9 cellular contexts compared by ENCODE assay signal in genomic region chr1:201042663-201043461, GRCh38. TPM values are rescaled to one million over a fixed set of nuclear protein-coding genes. Genes with fewer than 3 reads are reported as not detected.
DNase-seq lines count a peak whose midpoint lies in the region; FAIRE-seq and TF ChIP-seq lines count a peak whose summit lies in the region.
"Had no signal": no experiment of that assay in that cellular context is flagged by ENCODE, and none has a peak within 500 bp of the region (broad histone marks: within the 10 kb centered on the region; RNA-seq: fewer than 3 reads in every experiment).

No MANE protein-coding gene starts in this region.

- no peaks in the 10 kb centered on the region for H3K4me1 ChIP-seq in astrocyte (ENCODE audit: insufficient read depth, low read length)
- no peaks in the 10 kb centered on the region for H3K4me1 ChIP-seq in small intestine (ENCODE audit: control insufficient read depth in 2 of 2, insufficient read depth in 1 of 2, low read depth in 1 of 2, low read length in 1 of 2)

- H3K27ac ChIP-seq in astrocyte (ENCODE audit: low read depth, low read length) (no peak overlapping the region), small intestine (ENCODE audit: low read depth in 1 of 2, low read length in 1 of 2) (no peak overlapping the region)

- H3K27me3 ChIP-seq in H7 (ENCODE audit: control insufficient read depth, insufficient read depth, low read length) (no peaks in the 10 kb centered on the region), astrocyte (ENCODE audit: insufficient read depth, low read length) (peaks cover 5% of the 10 kb centered on the region), small intestine (ENCODE audit: control insufficient read depth in 2 of 2, insufficient read depth in 2 of 2, low read length in 2 of 2) (no peaks in the 10 kb centered on the region)

- 13 to 28% (median 25%) methylated on average over 14 of the region's 14 CpGs for WGBS in small intestine, 3 donors

- no peaks in the 10 kb centered on the region for H3K79me2 ChIP-seq in astrocyte (ENCODE audit: insufficient read depth, low read length)

- H3K9me3 ChIP-seq in astrocyte (ENCODE audit: insufficient read depth, low read depth, low read length) (no peaks in the 10 kb centered on the region), small intestine (ENCODE audit: control insufficient read depth, low read depth) (no peaks in the 10 kb centered on the region)

- H3K36me3 ChIP-seq in H7 (replicated peaks; ENCODE audit: control insufficient read depth, insufficient read depth, low read length) = no peaks in the 10 kb centered on the region
- H3K36me3 ChIP-seq in astrocyte (ENCODE audit: insufficient read depth, low read length) = no peaks in the 10 kb centered on the region
- H3K36me3 ChIP-seq in small intestine (ENCODE audit: control insufficient read depth in 2 of 2, insufficient read depth in 2 of 2, low read length in 2 of 2) = no peaks in the 10 kb centered on the region

- no peak overlapping the region for H3K4me3 Mint-ChIP-seq in T-helper 2 cell treated with Interferon-gamma antibody and Interleukin-4, amounts not matched to agents 5 μg/mL and 100 μg/mL, for 36 hours
- no peak overlapping the region for H3K4me3 Mint-ChIP-seq in astrocyte (ENCODE audit: unreplicated experiment)
- H3K4me3 Mint-ChIP-seq: activated naive CD4-positive, alpha-beta T cell treated with anti-CD3 and anti-CD28 coated beads, Interleukin-2, amount 50 U/mL, for 24 hours had no signal

- H3K4me1 Mint-ChIP-seq in T-helper 2 cell treated with Interferon-gamma antibody and Interleukin-4, amounts not matched to agents 5 μg/mL and 100 μg/mL, for 36 hours (ENCODE audit: low read depth) = peaks cover 2% of the 10 kb centered on the region
- no peaks in the 10 kb centered on the region for H3K4me1 Mint-ChIP-seq in astrocyte (ENCODE audit: low read depth, unreplicated experiment)
- H3K4me1 Mint-ChIP-seq: activated naive CD4-positive, alpha-beta T cell treated with anti-CD3 and anti-CD28 coated beads, Interleukin-2, amount 50 U/mL, for 24 hours had no signal

- H2AFZ ChIP-seq in astrocyte (ENCODE audit: low read depth, low read length) = peak overlapping the region; percentile 48

- H3K4me3 ChIP-seq in H7 (ENCODE audit: insufficient read depth, low read depth, low read length) (no peak overlapping the region), astrocyte (ENCODE audit: insufficient read depth, low read depth, low read length) (no peak overlapping the region), small intestine (ENCODE audit: low read depth in 1 of 2, low read length in 2 of 2) (no peak overlapping the region)

- FAIRE-seq in astrocyte (lab: Jason Lieb, UNC) = no peak
- FAIRE-seq in small intestine (lab: Jason Lieb, UNC) = no peak

- peak; percentile 87 for DNase-seq in DMS153 (lab: John Stamatoyannopoulos, UW)
- DNase-seq in H7 = peak; percentile 87
- DNase-seq in NCI-H1417 (lab: John Stamatoyannopoulos, UW) = peak; percentile 49 to 88 (median 74)
- peak; percentile 36 for DNase-seq in T-helper 2 cell treated with Interferon-gamma antibody and Interleukin-4, amounts not matched to agents 5 μg/mL and 100 μg/mL, for 36 hours (ENCODE audit: low spot score)
- peak; percentile 41 for DNase-seq in astrocyte (ENCODE audit: low read depth)
- DNase-seq in hepatic stellate cell (ENCODE audit: low spot score) = peak; percentile 68
- DNase-seq in small intestine = peak; percentile 74
- no peak for DNase-seq in T1000 (lab: John Stamatoyannopoulos, UW)

- H3K4me2 ChIP-seq in astrocyte (ENCODE audit: low read length) = no peak overlapping the region

- H3K27ac Mint-ChIP-seq in T-helper 2 cell treated with Interferon-gamma antibody and Interleukin-4, amounts not matched to agents 5 μg/mL and 100 μg/mL, for 36 hours = peak overlapping the region; percentile 42
- no peak overlapping the region for H3K27ac Mint-ChIP-seq in astrocyte (ENCODE audit: unreplicated experiment)
- H3K27ac Mint-ChIP-seq: activated naive CD4-positive, alpha-beta T cell treated with anti-CD3 and anti-CD28 coated beads, Interleukin-2, amount 50 U/mL, for 24 hours had no signal

- peaks cover 3% of the 10 kb centered on the region for H3K27me3 Mint-ChIP-seq in T-helper 2 cell treated with Interferon-gamma antibody and Interleukin-4, amounts not matched to agents 5 μg/mL and 100 μg/mL, for 36 hours (ENCODE audit: low read depth)
- peaks cover 33% of the 10 kb centered on the region for H3K27me3 Mint-ChIP-seq in astrocyte (ENCODE audit: low read depth, unreplicated experiment)
- H3K27me3 Mint-ChIP-seq: activated naive CD4-positive, alpha-beta T cell treated with anti-CD3 and anti-CD28 coated beads, Interleukin-2, amount 50 U/mL, for 24 hours had no signal

- H4K20me1 ChIP-seq in astrocyte (ENCODE audit: insufficient read depth, low read length) = no peaks in the 10 kb centered on the region

- H3K9me3 Mint-ChIP-seq in T-helper 2 cell treated with Interferon-gamma antibody and Interleukin-4, amounts not matched to agents 5 μg/mL and 100 μg/mL, for 36 hours = no peaks in the 10 kb centered on the region
- H3K9me3 Mint-ChIP-seq in astrocyte (ENCODE audit: unreplicated experiment) = no peaks in the 10 kb centered on the region
- H3K9me3 Mint-ChIP-seq: activated naive CD4-positive, alpha-beta T cell treated with anti-CD3 and anti-CD28 coated beads, Interleukin-2, amount 50 U/mL, for 24 hours had no signal

- TF ChIP-seq CTCF in astrocyte (IDR thresholded peaks at IDR 0.05; ENCODE audit: insufficient read depth, low read depth, low read length) = peak; percentile 81

- H3K9ac ChIP-seq in astrocyte (ENCODE audit: low read length) = no peak overlapping the region

- no peaks in the 10 kb centered on the region for H3K36me3 Mint-ChIP-seq in T-helper 2 cell treated with Interferon-gamma antibody and Interleukin-4, amounts not matched to agents 5 μg/mL and 100 μg/mL, for 36 hours (ENCODE audit: low read depth)
- H3K36me3 Mint-ChIP-seq in astrocyte (ENCODE audit: low read depth, unreplicated experiment) = no peaks in the 10 kb centered on the region
- H3K36me3 Mint-ChIP-seq: activated naive CD4-positive, alpha-beta T cell treated with anti-CD3 and anti-CD28 coated beads, Interleukin-2, amount 50 U/mL, for 24 hours had no signal

RNA-seq across cellular contexts. Expression of gene KIF21B, which starts 19.3 kb away (rescaled TPM):
- 12.7 and 14.1 TPM in 2 replicates for total RNA-seq in H7 (2014; rRNA removed; shearing (Covaris generic))
- 4.7 and 5.6 TPM in 2 replicates for total RNA-seq in astrocyte
- 10 to 100 TPM in 1 of 3 donors, 1 to 10 TPM in 1, under 1 TPM in 1; 0.89 to 12.9 (median 2.4) TPM for polyA plus RNA-seq in small intestine
